ENCODE assay signal across 1 cellular context in the genomic region with DNA sequence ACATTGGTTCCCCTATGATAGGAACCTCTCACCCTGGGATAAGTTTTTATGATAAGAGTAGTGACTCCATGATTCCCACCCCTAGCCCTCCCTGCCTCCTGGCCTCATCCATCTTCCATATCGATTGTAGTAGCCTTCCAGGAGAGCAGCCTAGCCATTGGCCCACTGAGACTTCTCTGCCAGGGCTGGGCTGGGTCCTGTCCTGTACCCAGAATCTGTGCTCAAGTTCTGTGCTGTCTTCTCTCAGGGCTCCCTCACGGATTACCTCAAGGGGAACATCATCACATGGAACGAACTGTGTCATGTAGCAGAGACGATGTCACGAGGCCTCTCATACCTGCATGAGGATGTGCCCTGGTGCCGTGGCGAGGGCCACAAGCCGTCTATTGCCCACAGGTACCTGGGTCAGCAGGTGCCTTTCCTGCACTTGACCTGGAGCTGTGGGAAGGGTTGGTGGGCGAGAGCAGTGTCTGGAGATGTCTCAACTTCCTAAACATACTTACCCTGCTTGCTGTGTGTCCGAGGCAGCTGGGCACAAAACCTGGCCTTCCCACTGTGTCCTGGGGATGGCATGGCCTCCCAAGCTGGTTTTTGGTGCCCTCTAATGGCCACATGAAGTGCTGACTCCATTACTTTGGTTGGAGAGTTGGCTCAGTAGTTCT.
A peak's percentile ranks its signal among the peaks of the same experiment; 100 is the strongest.
TF ChIP-seq lines count a peak whose summit lies in the region.

No MANE protein-coding gene starts in this region.

TF ChIP-seq in GM12878, 131 proteins besides CTCF, POLR2A, EP300 and RAD21 (continued from another document):
- TF ChIP-seq YY1 (IDR thresholded peaks at IDR 0.05; ENCODE audit: low read depth, low read length): peak; percentile 81
- TF ChIP-seq SMC3 (IDR thresholded peaks at IDR 0.05; ENCODE audit: borderline replicate concordance, low read length): peak; percentile 78
- TF ChIP-seq RUNX3 (IDR thresholded peaks at IDR 0.05; ENCODE audit: low read length): peak; percentile 16; the same call in 1 of the 2 replicates
